In genomic region chr17:38982858-38983746, GRCh38 we compare ENCODE assay signal across 8 cellular contexts.
A peak's percentile ranks its signal among the peaks of the same experiment; 100 is the strongest.
DNase-seq lines count a peak whose midpoint lies in the region; ATAC-seq and FAIRE-seq lines count a peak whose summit lies in the region.

No MANE protein-coding gene starts in this region.

- peak; percentile 40 for DNase-seq in GM04504 (ENCODE audit: low read depth)
- peak; percentile 60 for DNase-seq in NCI-H1436 treated with DMSO at 0.1 percent for 48 hours (lab: John Stamatoyannopoulos, UW)
- peak; percentile 63 for DNase-seq in SKM-1 treated with dmso at 0.1 percent for 144 hours (lab: John Stamatoyannopoulos, UW; ENCODE audit: unreplicated experiment)
- DNase-seq in central memory CD8-positive, alpha-beta T cell (ENCODE audit: low spot score in 2 of 2), result peak in 1 of 2 donors; percentile 38
- peak; percentile 39 for DNase-seq in kidney glomerular epithelial cell (lab: John Stamatoyannopoulos, UW)
- DNase-seq in stimulated activated naive CD8-positive, alpha-beta T cell treated with anti-CD3 and anti-CD28 coated beads, Interleukin-15, Interleukin-2, amounts not matched to agents 100 U/mL and 50 U/mL, for 24 hours, result peak; percentile 43
- DNase-seq in GOT3 (lab: John Stamatoyannopoulos, UW), result no peak

- ATAC-seq in central memory CD8-positive, alpha-beta T cell (replicated peaks; ENCODE audit: extremely low read depth, poor library complexity, severe bottlenecking), result no peak
- ATAC-seq in stimulated activated naive CD8-positive, alpha-beta T cell treated with anti-CD3 and anti-CD28 coated beads, Interleukin-15, Interleukin-2, amounts not matched to agents 100 U/mL and 50 U/mL, for 24 hours, result peak; percentile 69

- FAIRE-seq in A204.1 (lab: Jason Lieb, UNC), result peak; percentile 98

- no peaks in the 10 kb centered on the region for H3K27me3 Mint-ChIP-seq in central memory CD8-positive, alpha-beta T cell

- H3K4me1 Mint-ChIP-seq in central memory CD8-positive, alpha-beta T cell, result no peaks in the 10 kb centered on the region

- no peak overlapping the region for H3K4me3 Mint-ChIP-seq in central memory CD8-positive, alpha-beta T cell

- peak overlapping the region; percentile 55 for H3K27ac Mint-ChIP-seq in central memory CD8-positive, alpha-beta T cell (ENCODE audit: low read depth)

- H3K9me3 Mint-ChIP-seq in central memory CD8-positive, alpha-beta T cell, result no peaks in the 10 kb centered on the region

- peaks cover 6% of the 10 kb centered on the region for H3K36me3 Mint-ChIP-seq in central memory CD8-positive, alpha-beta T cell (ENCODE audit: insufficient read depth)
